8 cellular contexts compared by ENCODE assay signal in the genomic region with DNA sequence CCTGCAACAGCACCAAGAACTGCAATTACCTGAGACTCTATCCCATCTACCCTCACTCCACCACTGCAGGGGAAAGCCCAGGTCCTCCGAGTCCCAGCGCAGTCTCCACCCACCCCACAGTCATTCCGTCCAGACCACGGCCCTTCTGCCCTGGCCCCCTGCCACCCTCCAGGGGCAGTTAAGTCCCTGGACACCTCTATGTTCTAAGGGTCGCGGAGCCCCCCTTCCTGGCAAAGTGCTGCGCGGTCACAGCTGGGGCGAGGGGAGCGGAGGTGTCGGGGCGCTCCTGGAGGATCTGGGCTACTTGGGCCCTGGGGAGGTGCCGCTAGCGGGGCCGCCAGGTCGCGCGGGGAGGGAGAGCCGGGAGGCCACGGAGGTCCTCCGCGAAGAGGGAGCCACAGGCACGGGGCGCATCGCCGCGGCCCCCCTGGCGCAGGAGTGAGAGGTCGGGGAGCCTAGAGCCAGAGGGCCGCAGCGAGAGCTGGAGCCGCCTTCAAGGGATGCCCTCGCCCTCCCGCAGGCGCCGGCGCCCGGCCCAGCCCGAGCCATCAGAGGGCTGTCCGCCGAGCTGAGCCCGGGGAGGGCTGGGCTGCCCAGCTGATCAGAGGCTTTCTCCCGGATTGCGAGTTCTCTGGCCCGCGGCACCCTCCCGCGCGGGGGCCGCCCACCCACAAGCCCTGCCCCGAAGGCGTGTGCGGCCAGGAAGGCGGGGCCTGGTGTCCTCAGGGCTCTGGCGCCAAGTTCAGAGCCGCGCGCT. TPM values are rescaled to one million over a fixed set of nuclear protein-coding genes. Genes with fewer than 3 reads are reported as not detected.
DNase-seq lines count a peak whose midpoint lies in the region; ATAC-seq lines count a peak whose summit lies in the region.

No MANE protein-coding gene starts in this region.

- no peaks in the 10 kb centered on the region for H3K27me3 ChIP-seq in aorta (ENCODE audit: control insufficient read depth in 1 of 2, insufficient read depth in 2 of 2, low read length in 1 of 2)

- no peaks in the 10 kb centered on the region for H3K36me3 ChIP-seq in aorta (ENCODE audit: control insufficient read depth in 1 of 2, insufficient read depth in 2 of 2, low read length in 1 of 2)

- peak; percentile 42 for DNase-seq in DMS53 treated with DMSO at 0.1 percent for 48 hours (lab: John Stamatoyannopoulos, UW; ENCODE audit: unreplicated experiment)
- peak; percentile 46 to 72 (median 63) for DNase-seq in T-helper 2 cell
- peak; percentile 84 for DNase-seq in astrocyte of the hippocampus (ENCODE audit: low read depth, low spot score)
- peak; percentile 76 for DNase-seq in hepatic stellate cell (ENCODE audit: low spot score)
- DNase-seq in putamen (ENCODE audit: low spot score) = peak; percentile 88
- DNase-seq in aorta = peak; percentile 89 to 94

- WGBS in aorta, 2 donors = 1 to 2% methylated on average over 34 to 58 of the region's 58 CpGs

- H3K4me3 ChIP-seq in aorta (ENCODE audit: low read length in 2 of 2) = peak overlapping the region; percentile 18 to 56

- no peaks in the 10 kb centered on the region for H3K9me3 ChIP-seq in aorta (ENCODE audit: control insufficient read depth, low read length)

- intact Hi-C loops in aorta (cut with DNase I) = no loop called here

- H3K27ac ChIP-seq in aorta (ENCODE audit: low read depth in 1 of 2, low read length in 2 of 2) = no peak overlapping the region

- ATAC-seq in HG03354 (IDR thresholded peaks at IDR 0.05; ENCODE audit: poor library complexity, severe bottlenecking, unreplicated experiment) (peak; percentile 49), aorta (ENCODE audit: low FRiP score) (peak; percentile 94), GM19463 (IDR thresholded peaks at IDR 0.05; ENCODE audit: unreplicated experiment) (no peak)

- H3K4me1 ChIP-seq in aorta (ENCODE audit: control insufficient read depth in 1 of 2, insufficient read depth in 2 of 2, low read length in 2 of 2) = no peaks in the 10 kb centered on the region

RNA-seq across cellular contexts. Expression of a gene that starts 4.2 kb away (rescaled TPM):
- under 1 TPM in 1 of 2 donors, not detected in 1; 0.60 TPM for total RNA-seq in aorta
- not detected for polyA plus RNA-seq in aorta
